ENCODE assay signal across 2 cellular contexts in the genomic region with DNA sequence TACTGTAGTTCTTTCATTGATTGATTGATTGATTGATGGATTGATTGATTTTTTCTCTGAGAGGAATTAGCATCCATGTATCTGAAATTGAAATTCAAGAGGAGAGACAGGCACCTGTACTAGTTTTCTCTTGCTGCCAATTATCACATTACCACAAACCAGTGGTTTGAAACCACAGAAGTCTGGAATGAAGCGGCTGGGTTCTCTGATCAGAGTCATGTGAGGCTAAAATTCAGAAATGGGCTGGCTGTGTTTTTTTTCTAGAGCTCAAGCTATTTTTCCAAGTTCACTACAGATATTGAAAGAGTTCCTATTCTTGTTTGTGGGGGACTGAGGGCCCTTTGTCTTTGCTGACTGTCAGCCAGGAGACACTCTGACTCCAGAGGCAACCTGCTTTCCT.
A peak's percentile ranks its signal among the peaks of the same experiment; 100 is the strongest.
TF ChIP-seq lines count a peak whose summit lies in the region.

No MANE protein-coding gene starts in this region.

TF ChIP-seq in SK-N-SH, 30 proteins besides CTCF, POLR2A, EP300 and RAD21:
- TF ChIP-seq, protein P1, sequence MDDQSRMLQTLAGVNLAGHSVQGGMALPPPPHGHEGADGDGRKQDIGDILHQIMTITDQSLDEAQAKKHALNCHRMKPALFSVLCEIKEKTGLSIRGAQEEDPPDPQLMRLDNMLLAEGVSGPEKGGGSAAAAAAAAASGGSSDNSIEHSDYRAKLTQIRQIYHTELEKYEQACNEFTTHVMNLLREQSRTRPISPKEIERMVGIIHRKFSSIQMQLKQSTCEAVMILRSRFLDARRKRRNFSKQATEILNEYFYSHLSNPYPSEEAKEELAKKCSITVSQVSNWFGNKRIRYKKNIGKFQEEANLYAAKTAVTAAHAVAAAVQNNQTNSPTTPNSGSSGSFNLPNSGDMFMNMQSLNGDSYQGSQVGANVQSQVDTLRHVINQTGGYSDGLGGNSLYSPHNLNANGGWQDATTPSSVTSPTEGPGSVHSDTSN (IDR thresholded peaks at IDR 0.05): 0 out of 2 replicates have a peak, but pooled peaks have one; percentile 5
- TF ChIP-seq EZH2phosphoT487 (IDR thresholded peaks at IDR 0.05; ENCODE audit: borderline replicate concordance, low read depth): no peak

TF ChIP-seq in SK-N-SH treated with all-trans-retinoic acid at 6 μM for 48 hours, 23 proteins besides CTCF, POLR2A, EP300 and RAD21:
- TF ChIP-seq TSHZ2 (CRISPR knock-in tag; IDR thresholded peaks at IDR 0.05) (no peak), TCF4 (CRISPR knock-in tag; IDR thresholded peaks at IDR 0.05; ENCODE audit: borderline replicate concordance) (no peak), PATZ1 (CRISPR knock-in tag; IDR thresholded peaks at IDR 0.05; ENCODE audit: borderline replicate concordance) (no peak), GLIS3 (CRISPR knock-in tag; IDR thresholded peaks at IDR 0.05) (no peak), ARNTL (CRISPR knock-in tag; IDR thresholded peaks at IDR 0.05; ENCODE audit: borderline replicate concordance, low read depth) (no peak), ISL1 (CRISPR knock-in tag; IDR thresholded peaks at IDR 0.05) (no peak), ZNF8 (CRISPR knock-in tag; IDR thresholded peaks at IDR 0.05) (no peak), ZFP30 (CRISPR knock-in tag; IDR thresholded peaks at IDR 0.05) (no peak), ZFP3 (CRISPR knock-in tag; IDR thresholded peaks at IDR 0.05) (no peak), ZNF565 (CRISPR knock-in tag; conservative IDR thresholded peaks at IDR 0.05; ENCODE audit: low read depth) (no peak), OSR1 (CRISPR knock-in tag; IDR thresholded peaks at IDR 0.05) (no peak), ZNF70 (CRISPR knock-in tag; IDR thresholded peaks at IDR 0.05) (no peak)
- TF ChIP-seq, protein P2, sequence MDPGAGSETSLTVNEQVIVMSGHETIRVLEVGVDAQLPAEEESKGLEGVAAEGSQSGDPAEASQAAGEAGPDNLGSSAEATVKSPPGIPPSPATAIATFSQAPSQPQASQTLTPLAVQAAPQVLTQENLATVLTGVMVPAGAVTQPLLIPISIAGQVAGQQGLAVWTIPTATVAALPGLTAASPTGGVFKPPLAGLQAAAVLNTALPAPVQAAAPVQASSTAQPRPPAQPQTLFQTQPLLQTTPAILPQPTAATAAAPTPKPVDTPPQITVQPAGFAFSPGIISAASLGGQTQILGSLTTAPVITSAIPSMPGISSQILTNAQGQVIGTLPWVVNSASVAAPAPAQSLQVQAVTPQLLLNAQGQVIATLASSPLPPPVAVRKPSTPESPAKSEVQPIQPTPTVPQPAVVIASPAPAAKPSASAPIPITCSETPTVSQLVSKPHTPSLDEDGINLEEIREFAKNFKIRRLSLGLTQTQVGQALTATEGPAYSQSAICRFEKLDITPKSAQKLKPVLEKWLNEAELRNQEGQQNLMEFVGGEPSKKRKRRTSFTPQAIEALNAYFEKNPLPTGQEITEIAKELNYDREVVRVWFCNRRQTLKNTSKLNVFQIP (CRISPR knock-in tag; IDR thresholded peaks at IDR 0.05; ENCODE audit: borderline replicate concordance, low read depth): no peak
- TF ChIP-seq, protein P3, sequence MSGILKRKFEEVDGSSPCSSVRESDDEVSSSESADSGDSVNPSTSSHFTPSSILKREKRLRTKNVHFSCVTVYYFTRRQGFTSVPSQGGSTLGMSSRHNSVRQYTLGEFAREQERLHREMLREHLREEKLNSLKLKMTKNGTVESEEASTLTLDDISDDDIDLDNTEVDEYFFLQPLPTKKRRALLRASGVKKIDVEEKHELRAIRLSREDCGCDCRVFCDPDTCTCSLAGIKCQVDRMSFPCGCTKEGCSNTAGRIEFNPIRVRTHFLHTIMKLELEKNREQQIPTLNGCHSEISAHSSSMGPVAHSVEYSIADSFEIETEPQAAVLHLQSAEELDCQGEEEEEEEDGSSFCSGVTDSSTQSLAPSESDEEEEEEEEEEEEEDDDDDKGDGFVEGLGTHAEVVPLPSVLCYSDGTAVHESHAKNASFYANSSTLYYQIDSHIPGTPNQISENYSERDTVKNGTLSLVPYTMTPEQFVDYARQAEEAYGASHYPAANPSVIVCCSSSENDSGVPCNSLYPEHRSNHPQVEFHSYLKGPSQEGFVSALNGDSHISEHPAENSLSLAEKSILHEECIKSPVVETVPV (CRISPR knock-in tag; IDR thresholded peaks at IDR 0.05): no peak
